ENCODE assay signal across 18 cellular contexts in genomic region chr5:95720094-95720793, GRCh38. TPM values are rescaled to one million over a fixed set of nuclear protein-coding genes. Genes with fewer than 3 reads are reported as not detected.
DNase-seq lines count a peak whose midpoint lies in the region; ATAC-seq, FAIRE-seq and TF ChIP-seq lines count a peak whose summit lies in the region.
"Had no signal": no experiment of that assay in that cellular context is flagged by ENCODE, and none has a peak within 500 bp of the region (broad histone marks: within the 10 kb centered on the region; RNA-seq: fewer than 3 reads in every experiment).

No MANE protein-coding gene starts in this region.

- intact Hi-C loops in pancreas (cut with DNase I), result no loop called here
- intact Hi-C loops in thyroid gland (cut with DNase I), result no loop called here
- intact Hi-C loops in activated CD4-positive, alpha-beta T cell treated with anti-CD3 and anti-CD28 coated beads, Interleukin-2, amount 10 ng/mL, durations not matched to agents 24 days and 14 days (cut with micrococcal nuclease), result no loop called here

- ATAC-seq in SK-N-SH treated with all-trans-retinoic acid at 6 μM for 48 hours (peak; percentile 36), pancreas (peak; percentile 79 to 94 (median 88))
- ATAC-seq: HCT116; naive thymus-derived CD4-positive, alpha-beta T cell; stimulated activated naive B cell treated with anti-CD40 and anti-IgM and Interleukin-4, amounts not matched to agents 10 μg/mL and 1 μg/mL and 100 μg/mL, for 72 hours had no signal

- FAIRE-seq in pancreas (lab: Jason Lieb, UNC) (no peak), GM12891 (lab: Jason Lieb, UNC) (no peak)
- FAIRE-seq: keratinocyte had no signal

- H3K9me3 Mint-ChIP-seq in activated CD4-positive, alpha-beta T cell treated with anti-CD3 and anti-CD28 coated beads, Interleukin-2, amount 10 ng/mL, durations not matched to agents 24 days and 14 days, result no peaks in the 10 kb centered on the region
- H3K9me3 Mint-ChIP-seq: naive thymus-derived CD4-positive, alpha-beta T cell; stimulated activated naive B cell treated with anti-CD40 and anti-IgM and Interleukin-4, amounts not matched to agents 10 μg/mL and 1 μg/mL and 100 μg/mL, for 72 hours had no signal

- POLR2A ChIA-PET in SK-N-SH (lab: Yijun Ruan, JAX), result no interaction called here

- no peak for TF ChIP-seq EP300 in SK-N-SH (IDR thresholded peaks at IDR 0.05; ENCODE audit: borderline replicate concordance in 1 of 2, low read depth in 1 of 2, low read length in 1 of 2)

- no peak overlapping the region for H2AFZ ChIP-seq in SK-N-SH (ENCODE audit: low read depth)

- H3K27ac Mint-ChIP-seq in activated CD4-positive, alpha-beta T cell treated with anti-CD3 and anti-CD28 coated beads, Interleukin-2, amount 10 ng/mL, durations not matched to agents 24 days and 14 days, result no peak overlapping the region
- H3K27ac Mint-ChIP-seq: stimulated activated naive B cell treated with anti-CD40 and anti-IgM and Interleukin-4, amounts not matched to agents 10 μg/mL and 1 μg/mL and 100 μg/mL, for 72 hours had no signal

- no peak overlapping the region for H3K4me3 Mint-ChIP-seq in activated CD4-positive, alpha-beta T cell treated with anti-CD3 and anti-CD28 coated beads, Interleukin-2, amount 10 ng/mL, durations not matched to agents 24 days and 14 days
- H3K4me3 Mint-ChIP-seq: naive thymus-derived CD4-positive, alpha-beta T cell; stimulated activated naive B cell treated with anti-CD40 and anti-IgM and Interleukin-4, amounts not matched to agents 10 μg/mL and 1 μg/mL and 100 μg/mL, for 72 hours had no signal

- H3K27ac ChIP-seq in SK-N-SH (ENCODE audit: low read depth in 2 of 2, low read length in 1 of 2) (no peak overlapping the region), pancreas (peak overlapping the region; percentile 46 to 75 (median 51)), thyroid gland (peak overlapping the region in 2 of 3 donors; percentile 62 to 70)

- peaks cover 12 to 22% of the 10 kb centered on the region in 2 experiments; a peak in 3 of 4 replicates for H3K4me1 ChIP-seq in SK-N-SH (ENCODE audit: control insufficient read depth in 1 of 2, insufficient read depth in 2 of 2, low read depth in 1 of 2, low read length in 1 of 2)
- H3K4me1 ChIP-seq in pancreas, result peaks cover 13 to 37% (median 24%) of the 10 kb centered on the region in 3 donors
- peaks cover 0 to 16% of the 10 kb centered on the region in 2 donors for H3K4me1 ChIP-seq in thyroid gland

- no peaks in the 10 kb centered on the region for H3K79me2 ChIP-seq in SK-N-SH (ENCODE audit: insufficient read depth)

- peaks cover 2% of the 10 kb centered on the region for H3F3A ChIP-seq in SK-N-SH (replicated peaks; ENCODE audit: insufficient read depth)

- peaks cover 13% of the 10 kb centered on the region for H3K4me1 Mint-ChIP-seq in activated CD4-positive, alpha-beta T cell treated with anti-CD3 and anti-CD28 coated beads, Interleukin-2, amount 10 ng/mL, durations not matched to agents 24 days and 14 days
- H3K4me1 Mint-ChIP-seq: stimulated activated naive B cell treated with anti-CD40 and anti-IgM and Interleukin-4, amounts not matched to agents 10 μg/mL and 1 μg/mL and 100 μg/mL, for 72 hours had no signal

- DNase-seq in SK-N-SH (no peak), fibroblast of villous mesenchyme (ENCODE audit: low read depth) (peak; percentile 75), pancreas (no peak), thyroid gland (no peak), SKM-1 (lab: John Stamatoyannopoulos, UW; ENCODE audit: unreplicated experiment) (no peak), GM12891 (ENCODE audit: insufficient read length, low spot score) (no peak)
- no peak for DNase-seq in activated CD4-positive, alpha-beta T cell treated with anti-CD3 and anti-CD28 coated beads, Interleukin-2, amount 10 ng/mL, durations not matched to agents 24 days and 14 days
- DNase-seq: activated gamma-delta T cell treated with Interleukin-2 at 50 U/mL for 16 hours; naive thymus-derived CD4-positive, alpha-beta T cell; NCI-H2107; NK-92 treated with Interleukin-12 subunit alpha and Interleukin-12 subunit beta, amount 100 ng/mL, for 24 hours; SIG-M5; stimulated activated naive B cell treated with anti-CD40 and anti-IgM and Interleukin-4, amounts not matched to agents 10 μg/mL and 1 μg/mL and 100 μg/mL, for 72 hours had no signal

- H4K20me1 ChIP-seq in SK-N-SH (ENCODE audit: insufficient read depth), result no peaks in the 10 kb centered on the region

- H3K27me3 ChIP-seq in SK-N-SH (ENCODE audit: insufficient read depth) (no peaks in the 10 kb centered on the region), pancreas (no peaks in the 10 kb centered on the region), thyroid gland (no peaks in the 10 kb centered on the region)

- no peak overlapping the region for H3K9ac ChIP-seq in SK-N-SH

- no peak for TF ChIP-seq CTCF in SK-N-SH (IDR thresholded peaks at IDR 0.05)
- TF ChIP-seq CTCF in fibroblast of villous mesenchyme (IDR thresholded peaks at IDR 0.05; ENCODE audit: insufficient read depth, low read depth, low read length), result no peak
- TF ChIP-seq CTCF in pancreas (IDR thresholded peaks at IDR 0.05), result no peak
- no peak for TF ChIP-seq CTCF in thyroid gland (IDR thresholded peaks at IDR 0.05)

- TF ChIP-seq POLR2A in thyroid gland (IDR thresholded peaks at IDR 0.05) (no peak), GM12891 (IDR thresholded peaks at IDR 0.05; ENCODE audit: low read depth, low read length) (no peak)

- H3K36me3 ChIP-seq in SK-N-SH (replicated peaks in 1 of 2; ENCODE audit: control insufficient read depth in 1 of 2, insufficient read depth in 2 of 2, low read length in 1 of 2) (no peaks in the 10 kb centered on the region), pancreas (no peaks in the 10 kb centered on the region), thyroid gland (no peaks in the 10 kb centered on the region)

- H3K4me2 ChIP-seq in SK-N-SH, result no peak overlapping the region

- H3K9me3 ChIP-seq in SK-N-SH (no peaks in the 10 kb centered on the region), pancreas (no peaks in the 10 kb centered on the region), thyroid gland (no peaks in the 10 kb centered on the region)

- H3K4me3 ChIP-seq in SK-N-SH (ENCODE audit: low read depth in 2 of 2, low read length in 1 of 2) (no peak overlapping the region), fibroblast of villous mesenchyme (ENCODE audit: low read depth, low read length) (no peak overlapping the region), pancreas (no peak overlapping the region), thyroid gland (replicated peaks in 1 of 3) (no peak overlapping the region)

- no peaks in the 10 kb centered on the region for H3K9me2 ChIP-seq in SK-N-SH

- WGBS in SK-N-SH (ENCODE audit: low lambda C conversion rate), result 66% methylated on average over 3 of the region's 3 CpGs
- WGBS in pancreas, 2 donors, result 12 to 13% methylated on average over 3 of the region's 3 CpGs
- 42 to 52% methylated on average over 3 of the region's 3 CpGs for WGBS in thyroid gland, 2 donors

- CTCF ChIA-PET in SK-N-SH (lab: Yijun Ruan, JAX), result interaction anchor here (1.3 kb wide), 1 partner anchor 10 kb away, joined by 5 read pairs; the partner anchor contains the start of gene RHOBTB3

- H3K27me3 Mint-ChIP-seq in activated CD4-positive, alpha-beta T cell treated with anti-CD3 and anti-CD28 coated beads, Interleukin-2, amount 10 ng/mL, durations not matched to agents 24 days and 14 days, result peaks cover 32% of the 10 kb centered on the region
- H3K27me3 Mint-ChIP-seq: stimulated activated naive B cell treated with anti-CD40 and anti-IgM and Interleukin-4, amounts not matched to agents 10 μg/mL and 1 μg/mL and 100 μg/mL, for 72 hours had no signal

- H3K36me3 Mint-ChIP-seq in activated CD4-positive, alpha-beta T cell treated with anti-CD3 and anti-CD28 coated beads, Interleukin-2, amount 10 ng/mL, durations not matched to agents 24 days and 14 days (ENCODE audit: low read depth), result peaks cover 2% of the 10 kb centered on the region
- H3K36me3 Mint-ChIP-seq: naive thymus-derived CD4-positive, alpha-beta T cell; stimulated activated naive B cell treated with anti-CD40 and anti-IgM and Interleukin-4, amounts not matched to agents 10 μg/mL and 1 μg/mL and 100 μg/mL, for 72 hours had no signal

- no peak for TF ChIP-seq RAD21 in SK-N-SH (IDR thresholded peaks at IDR 0.05; ENCODE audit: low read length)

TF ChIP-seq in SK-N-SH, 30 proteins besides CTCF, POLR2A, EP300 and RAD21 (continues in another document):
- TF ChIP-seq CHD2 (IDR thresholded peaks at IDR 0.05; ENCODE audit: low read length, partially characterized antibody) (no peak), MEF2A (IDR thresholded peaks at IDR 0.05; ENCODE audit: borderline replicate concordance, low read depth) (no peak), RXRA (IDR thresholded peaks at IDR 0.05; ENCODE audit: borderline replicate concordance, low read depth) (no peak), FOXM1 (IDR thresholded peaks at IDR 0.05; ENCODE audit: low read depth) (no peak), TEAD4 (IDR thresholded peaks at IDR 0.05; ENCODE audit: borderline replicate concordance, insufficient read depth) (no peak)

TF ChIP-seq in GM12891, 5 proteins besides CTCF, POLR2A, EP300 and RAD21:
- TF ChIP-seq TAF1 (IDR thresholded peaks at IDR 0.05; ENCODE audit: low read depth, low read length) (no peak), SPI1 (IDR thresholded peaks at IDR 0.05; ENCODE audit: low read depth, low read length) (no peak), PAX5 (IDR thresholded peaks at IDR 0.05; ENCODE audit: insufficient read depth, low read length, severe bottlenecking) (no peak)

RNA-seq across cellular contexts. Expression of gene RHOBTB3, which starts 10.9 kb away (rescaled TPM):
- polyA plus RNA-seq in SK-N-SH (2012; rRNA removed), result 59.3 and 73.6 TPM in 2 replicates
- polyA plus RNA-seq in SK-N-SH (2012; cell fraction: cytosol; rRNA removed), result 50.7 and 65.7 TPM in 2 replicates
- polyA plus RNA-seq in SK-N-SH (2012; cell fraction: nucleus; rRNA removed), result 47.4 and 71.1 TPM in 2 replicates
- total RNA-seq in fibroblast of villous mesenchyme, result 370 and 720 TPM in 2 replicates
- total RNA-seq in pancreas, result 100 to 1,000 TPM in 3 of 6 donors, 10 to 100 TPM in 3; 59.6 to 190 (median 93.7) TPM
- 10 to 100 TPM; 32.5 to 54.8 TPM for polyA plus RNA-seq in pancreas
- total RNA-seq in thyroid gland, result 10 to 100 TPM; 58.7 to 85.7 (median 68.0) TPM
- total RNA-seq in activated CD4-positive, alpha-beta T cell treated with anti-CD3 and anti-CD28 coated beads, Interleukin-2, amount 10 ng/mL, durations not matched to agents 24 days and 14 days, result 0.37 and 0.45 TPM in 2 replicates
- 6.8 TPM for polyA plus RNA-seq in GM12891 (2012; ENCODE audit: low read depth, missing spikeins)

RNA-seq across cellular contexts. Expression of gene SPATA9, which starts 37.5 kb away (rescaled TPM):
- 0.07 and 0.13 TPM in 2 replicates for polyA plus RNA-seq in SK-N-SH (2012; rRNA removed)
- 0.14 and 0.21 TPM in 2 replicates for polyA plus RNA-seq in SK-N-SH (2012; cell fraction: cytosol; rRNA removed)
- polyA plus RNA-seq in SK-N-SH (2012; cell fraction: nucleus; rRNA removed), result 0.23 and 0.63 TPM in 2 replicates
- 1.3 TPM in 2 replicates for total RNA-seq in fibroblast of villous mesenchyme
- total RNA-seq in pancreas, result under 1 TPM; 0.12 to 0.67 (median 0.48) TPM
- 1 to 10 TPM in 1 of 2 donors, under 1 TPM in 1; 0.19 to 1.3 TPM for polyA plus RNA-seq in pancreas
- total RNA-seq in thyroid gland, result not detected
- not detected in 2 replicates for total RNA-seq in activated CD4-positive, alpha-beta T cell treated with anti-CD3 and anti-CD28 coated beads, Interleukin-2, amount 10 ng/mL, durations not matched to agents 24 days and 14 days
- polyA plus RNA-seq in GM12891 (2012; ENCODE audit: low read depth, missing spikeins), result 0.69 TPM
- total RNA-seq: A673, glomerular endothelial cell had no signal
- polyA plus RNA-seq: keratinocyte; naive thymus-derived CD4-positive, alpha-beta T cell had no signal

Comparison
In these comparisons a context has a peak if more than half of its experiments do, and no peak if none do; other contexts are left out.
1. H3K27ac ChIP-seq: peak in pancreas (4 of 4) and thyroid gland (2 of 3); none in SK-N-SH (0 of 2).
2. RNA of gene RHOBTB3, which starts 10.9 kb away (total RNA-seq): 370 to 720 TPM in fibroblast of villous mesenchyme, 59.6 to 190 TPM in pancreas and 58.7 to 85.7 TPM in thyroid gland; 0.37 to 0.45 TPM in activated CD4-positive, alpha-beta T cell treated with anti-CD3 and anti-CD28 coated beads, Interleukin-2, amount 10 ng/mL, durations not matched to agents 24 days and 14 days; every median in the first group is over 10 times any median in the second.